1 cellular context compared by ENCODE assay signal in the genomic region with DNA sequence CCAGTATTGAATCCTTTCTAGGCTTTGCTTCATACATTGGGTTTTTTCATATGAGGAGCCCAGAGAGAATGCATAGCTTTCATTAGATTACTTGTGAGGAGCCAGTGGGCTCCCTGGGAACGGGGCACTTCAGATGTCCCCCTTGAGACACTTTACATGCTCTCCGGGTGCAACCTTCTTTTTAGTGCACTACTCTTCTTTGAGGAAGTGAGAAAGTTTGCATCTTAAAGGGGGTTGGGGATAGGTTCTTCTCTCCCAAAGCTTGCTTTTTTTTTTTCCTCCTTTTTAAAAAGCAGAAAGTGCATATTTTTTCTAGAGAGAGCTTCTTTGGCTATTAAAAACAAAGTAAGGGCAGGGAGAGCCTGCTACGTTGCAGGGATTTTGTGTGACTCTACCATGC.
A peak's percentile ranks its signal among the peaks of the same experiment; 100 is the strongest.
TF ChIP-seq lines count a peak whose summit lies in the region.

No MANE protein-coding gene starts in this region.

TF ChIP-seq in GM12878, 131 proteins besides CTCF, POLR2A, EP300 and RAD21 (continued from another document and continues in another):
- TF ChIP-seq TAF1 (IDR thresholded peaks at IDR 0.05; ENCODE audit: borderline replicate concordance, low read depth, low read length) (0 out of 2 replicates have a peak, but pooled peaks have one; percentile 20), ZNF592 (IDR thresholded peaks at IDR 0.05) (no peak), CHD1 (IDR thresholded peaks at IDR 0.05; ENCODE audit: low read depth, low read length) (no peak), MTA2 (IDR thresholded peaks at IDR 0.05; ENCODE audit: low read depth) (0 out of 2 replicates have a peak, but pooled peaks have one; percentile 17), IKZF2 (IDR thresholded peaks at IDR 0.05) (peak in 1 of 2 experiments; percentile 40; a peak in 2 of 4 replicates), ZNF24 (IDR thresholded peaks at IDR 0.05) (no peak), RB1 (IDR thresholded peaks at IDR 0.05; ENCODE audit: borderline replicate concordance) (peak; percentile 31; the same call in 1 of the 2 replicates), HDGF (IDR thresholded peaks at IDR 0.05) (no peak), ATF2 (IDR thresholded peaks at IDR 0.05; ENCODE audit: low read length) (no peak), SREBF1 (IDR thresholded peaks at IDR 0.05; ENCODE audit: low read length) (no peak), NRF1 (conservative IDR thresholded peaks at IDR 0.05; ENCODE audit: low read depth, low read length) (no peak), REST (IDR thresholded peaks at IDR 0.05; ENCODE audit: low read depth, low read length) (no peak), BACH1 (IDR thresholded peaks at IDR 0.05; ENCODE audit: borderline replicate concordance) (no peak), DPF2 (IDR thresholded peaks at IDR 0.05) (no peak), NFIC (IDR thresholded peaks at IDR 0.05; ENCODE audit: low read depth, low read length) (no peak), ZNF274 (IDR thresholded peaks at IDR 0.05; ENCODE audit: insufficient read depth, insufficient read length) (no peak), NR2C1 (IDR thresholded peaks at IDR 0.05) (no peak), BRCA1 (IDR thresholded peaks at IDR 0.05; ENCODE audit: low read depth, low read length) (no peak), RUNX3 (IDR thresholded peaks at IDR 0.05; ENCODE audit: low read length) (peak; percentile 17; the same call in 1 of the 2 replicates), PAX8 (IDR thresholded peaks at IDR 0.05) (no peak), SMAD5 (IDR thresholded peaks at IDR 0.05; ENCODE audit: low read depth) (no peak), RCOR1 (conservative IDR thresholded peaks at IDR 0.05; ENCODE audit: low read depth, low read length) (no peak), ESRRA (IDR thresholded peaks at IDR 0.05; ENCODE audit: low read length) (no peak), HCFC1 (IDR thresholded peaks at IDR 0.05; ENCODE audit: low read length) (no peak), IRF3 (IDR thresholded peaks at IDR 0.05) (no peak), NFXL1 (IDR thresholded peaks at IDR 0.05; ENCODE audit: borderline replicate concordance) (no peak), NBN (IDR thresholded peaks at IDR 0.05) (peak; percentile 42; the same call in 1 of the 2 replicates), ELK1 (IDR thresholded peaks at IDR 0.05; ENCODE audit: low read depth, low read length) (no peak), RBBP5 (conservative IDR thresholded peaks at IDR 0.05) (no peak), MAX (IDR thresholded peaks at IDR 0.05; ENCODE audit: low read depth, low read length) (no peak), USF2 (IDR thresholded peaks at IDR 0.05; ENCODE audit: borderline replicate concordance, low read depth, low read length) (no peak), ZZZ3 (IDR thresholded peaks at IDR 0.05; ENCODE audit: control insufficient read depth, insufficient read length, low read depth) (no peak), WRNIP1 (IDR thresholded peaks at IDR 0.05; ENCODE audit: borderline replicate concordance, low read depth, low read length) (no peak)
- TF ChIP-seq, protein P1, sequence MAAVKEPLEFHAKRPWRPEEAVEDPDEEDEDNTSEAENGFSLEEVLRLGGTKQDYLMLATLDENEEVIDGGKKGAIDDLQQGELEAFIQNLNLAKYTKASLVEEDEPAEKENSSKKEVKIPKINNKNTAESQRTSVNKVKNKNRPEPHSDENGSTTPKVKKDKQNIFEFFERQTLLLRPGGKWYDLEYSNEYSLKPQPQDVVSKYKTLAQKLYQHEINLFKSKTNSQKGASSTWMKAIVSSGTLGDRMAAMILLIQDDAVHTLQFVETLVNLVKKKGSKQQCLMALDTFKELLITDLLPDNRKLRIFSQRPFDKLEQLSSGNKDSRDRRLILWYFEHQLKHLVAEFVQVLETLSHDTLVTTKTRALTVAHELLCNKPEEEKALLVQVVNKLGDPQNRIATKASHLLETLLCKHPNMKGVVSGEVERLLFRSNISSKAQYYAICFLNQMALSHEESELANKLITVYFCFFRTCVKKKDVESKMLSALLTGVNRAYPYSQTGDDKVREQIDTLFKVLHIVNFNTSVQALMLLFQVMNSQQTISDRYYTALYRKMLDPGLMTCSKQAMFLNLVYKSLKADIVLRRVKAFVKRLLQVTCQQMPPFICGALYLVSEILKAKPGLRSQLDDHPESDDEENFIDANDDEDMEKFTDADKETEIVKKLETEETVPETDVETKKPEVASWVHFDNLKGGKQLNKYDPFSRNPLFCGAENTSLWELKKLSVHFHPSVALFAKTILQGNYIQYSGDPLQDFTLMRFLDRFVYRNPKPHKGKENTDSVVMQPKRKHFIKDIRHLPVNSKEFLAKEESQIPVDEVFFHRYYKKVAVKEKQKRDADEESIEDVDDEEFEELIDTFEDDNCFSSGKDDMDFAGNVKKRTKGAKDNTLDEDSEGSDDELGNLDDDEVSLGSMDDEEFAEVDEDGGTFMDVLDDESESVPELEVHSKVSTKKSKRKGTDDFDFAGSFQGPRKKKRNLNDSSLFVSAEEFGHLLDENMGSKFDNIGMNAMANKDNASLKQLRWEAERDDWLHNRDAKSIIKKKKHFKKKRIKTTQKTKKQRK (IDR thresholded peaks at IDR 0.05; ENCODE audit: low read depth, low read length): no peak
- TF ChIP-seq, protein P2, sequence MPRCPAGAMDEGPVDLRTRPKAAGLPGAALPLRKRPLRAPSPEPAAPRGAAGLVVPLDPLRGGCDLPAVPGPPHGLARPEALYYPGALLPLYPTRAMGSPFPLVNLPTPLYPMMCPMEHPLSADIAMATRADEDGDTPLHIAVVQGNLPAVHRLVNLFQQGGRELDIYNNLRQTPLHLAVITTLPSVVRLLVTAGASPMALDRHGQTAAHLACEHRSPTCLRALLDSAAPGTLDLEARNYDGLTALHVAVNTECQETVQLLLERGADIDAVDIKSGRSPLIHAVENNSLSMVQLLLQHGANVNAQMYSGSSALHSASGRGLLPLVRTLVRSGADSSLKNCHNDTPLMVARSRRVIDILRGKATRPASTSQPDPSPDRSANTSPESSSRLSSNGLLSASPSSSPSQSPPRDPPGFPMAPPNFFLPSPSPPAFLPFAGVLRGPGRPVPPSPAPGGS (IDR thresholded peaks at IDR 0.05; ENCODE audit: borderline replicate concordance, insufficient read depth, low read depth, low read length, poor library complexity, severe bottlenecking): no peak
- TF ChIP-seq, protein P3, sequence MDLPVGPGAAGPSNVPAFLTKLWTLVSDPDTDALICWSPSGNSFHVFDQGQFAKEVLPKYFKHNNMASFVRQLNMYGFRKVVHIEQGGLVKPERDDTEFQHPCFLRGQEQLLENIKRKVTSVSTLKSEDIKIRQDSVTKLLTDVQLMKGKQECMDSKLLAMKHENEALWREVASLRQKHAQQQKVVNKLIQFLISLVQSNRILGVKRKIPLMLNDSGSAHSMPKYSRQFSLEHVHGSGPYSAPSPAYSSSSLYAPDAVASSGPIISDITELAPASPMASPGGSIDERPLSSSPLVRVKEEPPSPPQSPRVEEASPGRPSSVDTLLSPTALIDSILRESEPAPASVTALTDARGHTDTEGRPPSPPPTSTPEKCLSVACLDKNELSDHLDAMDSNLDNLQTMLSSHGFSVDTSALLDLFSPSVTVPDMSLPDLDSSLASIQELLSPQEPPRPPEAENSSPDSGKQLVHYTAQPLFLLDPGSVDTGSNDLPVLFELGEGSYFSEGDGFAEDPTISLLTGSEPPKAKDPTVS (IDR thresholded peaks at IDR 0.05; ENCODE audit: low read depth, low read length): no peak
